Comparison of ENCODE assay signal across 12 cellular contexts in genomic region chr17:7528842-7529241, GRCh38. TPM values are rescaled to one million over a fixed set of nuclear protein-coding genes. Genes with fewer than 3 reads are reported as not detected.
"Had no signal": no experiment of that assay in that cellular context is flagged by ENCODE, and none has a peak within 500 bp of the region (broad histone marks: within the 10 kb centered on the region; RNA-seq: fewer than 3 reads in every experiment).

No MANE protein-coding gene starts in this region.

- H3K4me3 Mint-ChIP-seq: IgD-negative memory B cell had no signal

- FAIRE-seq: HepG2, HTR-8/SVneo had no signal

- DNase-seq: IMR-90, Karpas-422, Kasumi-1, KBM-7, KG1 had no signal

- H3K4me2 ChIP-seq: KMS-11 had no signal

- H3K27ac Mint-ChIP-seq: IgD-negative memory B cell had no signal

- ATAC-seq: HepG2 had no signal

- H3K27me3 Mint-ChIP-seq: IgD-negative memory B cell had no signal

- H3K9ac ChIP-seq: KMS-11 had no signal

- H3K36me3 Mint-ChIP-seq: IgD-negative memory B cell had no signal

- H3K27ac ChIP-seq: HL-60, KMS-11 had no signal

RNA-seq across cellular contexts. Expression of gene TNFSF12, which starts 20.0 kb away (rescaled TPM):
- total RNA-seq: HT-29 had no signal

RNA-seq across cellular contexts. Expression of gene TNFSF13, which starts 29.7 kb away (rescaled TPM):
- total RNA-seq: IMR-90 had no signal

RNA-seq across cellular contexts. Expression of gene SLC35G6, which starts 47.6 kb away (rescaled TPM):
- total RNA-seq: HT1080, IMR-90 had no signal
- polyA plus RNA-seq: HepG2, IgD-negative memory B cell, IMR-90 had no signal
